In genomic region chr2:74036010-74036409, GRCh38 we compare ENCODE assay signal across 16 cellular contexts.
"Had no signal": no experiment of that assay in that cellular context is flagged by ENCODE, and none has a peak within 500 bp of the region (broad histone marks: within the 10 kb centered on the region; RNA-seq: fewer than 3 reads in every experiment).

No MANE protein-coding gene starts in this region.

- H3K9me3 ChIP-seq: tibial artery, vagina had no signal

- H3K4me3 Mint-ChIP-seq: activated CD4-positive, alpha-beta memory T cell treated with anti-CD3 and anti-CD28 coated beads, Interleukin-2, amount 10 ng/mL, durations not matched to agents 7 days and 5 days; activated naive CD8-positive, alpha-beta T cell; endodermal cell; neural progenitor cell had no signal

- H3K4me3 ChIP-seq: neural progenitor cell, tibial artery, vagina had no signal

- H3K27ac ChIP-seq: brain microvascular endothelial cell, neural progenitor cell, parathyroid adenoma, tibial artery, vagina had no signal

- H2AFZ ChIP-seq: neural progenitor cell, parathyroid adenoma had no signal

- H3K27me3 ChIP-seq: brain microvascular endothelial cell, neural progenitor cell, tibial artery, vagina had no signal

- H3K4me2 ChIP-seq: neural progenitor cell had no signal

- H3K27me3 Mint-ChIP-seq: activated CD4-positive, alpha-beta memory T cell treated with anti-CD3 and anti-CD28 coated beads, Interleukin-2, amount 10 ng/mL, durations not matched to agents 7 days and 5 days; activated naive CD8-positive, alpha-beta T cell had no signal

- ATAC-seq: left ventricle myocardium superior had no signal

- H3K27ac Mint-ChIP-seq: activated CD4-positive, alpha-beta memory T cell treated with anti-CD3 and anti-CD28 coated beads, Interleukin-2, amount 10 ng/mL, durations not matched to agents 7 days and 5 days; activated naive CD8-positive, alpha-beta T cell; activated T-helper 2 cell treated with anti-CD3 and anti-CD28 coated beads, Interferon-gamma antibody, Interleukin-2, Interleukin-4, amounts not matched to agents 10 μg/mL and 5 μg/mL and 100 μg/mL, durations not matched to agents 14 hours and 24 hours and 36 hours; endodermal cell; neural progenitor cell had no signal

- DNase-seq: activated CD4-positive, alpha-beta memory T cell treated with anti-CD3 and anti-CD28 coated beads, Interleukin-2, amount 10 ng/mL, durations not matched to agents 7 days and 5 days; amygdala; brain microvascular endothelial cell; cerebellar nuclear complex; endodermal cell; kidney; left ventricle myocardium superior; stimulated activated CD4-positive, alpha-beta T cell treated with anti-CD3 and anti-CD28 coated beads, Interleukin-15, amount 100 ng/mL, for 24 hours; stimulated activated CD4-positive, alpha-beta T cell treated with anti-CD3 and anti-CD28 coated beads, Interleukin-4, amount 100 ng/mL, for 4 hours; T1000; tibial artery had no signal

- H3K36me3 ChIP-seq: brain microvascular endothelial cell, neural progenitor cell, tibial artery, vagina had no signal

- FAIRE-seq: kidney had no signal

- H3K9me3 Mint-ChIP-seq: activated CD4-positive, alpha-beta memory T cell treated with anti-CD3 and anti-CD28 coated beads, Interleukin-2, amount 10 ng/mL, durations not matched to agents 7 days and 5 days; activated T-helper 2 cell treated with anti-CD3 and anti-CD28 coated beads, Interferon-gamma antibody, Interleukin-2, Interleukin-4, amounts not matched to agents 10 μg/mL and 5 μg/mL and 100 μg/mL, durations not matched to agents 14 hours and 24 hours and 36 hours; endodermal cell; neural progenitor cell had no signal

- H3K9ac ChIP-seq: neural progenitor cell, parathyroid adenoma had no signal
